Comparison of ENCODE assay signal across 21 cellular contexts in the genomic region with DNA sequence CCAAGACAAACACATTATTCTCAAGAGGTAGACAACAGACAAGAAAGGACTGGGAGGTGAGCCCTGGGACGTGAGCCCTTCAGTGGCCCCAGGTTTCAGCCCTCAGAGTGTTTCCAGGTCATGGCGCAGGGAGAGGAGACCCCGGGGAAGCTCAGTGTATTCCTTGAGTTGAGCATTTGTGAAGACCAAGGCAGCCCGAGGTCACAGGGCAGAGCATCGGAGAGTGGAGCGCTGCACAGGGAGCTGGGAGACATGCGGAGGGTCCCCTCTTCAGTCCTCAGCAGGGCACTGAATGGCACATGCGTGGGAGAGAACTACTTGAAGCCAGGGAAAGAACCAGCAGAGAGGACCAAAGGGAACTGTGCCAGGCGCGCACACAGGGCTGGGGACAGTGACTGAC. TPM values are rescaled to one million over a fixed set of nuclear protein-coding genes. Genes with fewer than 3 reads are reported as not detected.
DNase-seq lines count a peak whose midpoint lies in the region; ATAC-seq and TF ChIP-seq lines count a peak whose summit lies in the region.
"Had no signal": no experiment of that assay in that cellular context is flagged by ENCODE, and none has a peak within 500 bp of the region (broad histone marks: within the 10 kb centered on the region; RNA-seq: fewer than 3 reads in every experiment).

No MANE protein-coding gene starts in this region.

- H4K20me1 ChIP-seq in neural progenitor cell (ENCODE audit: low read depth) = no peaks in the 10 kb centered on the region
- H4K20me1 ChIP-seq: BLaER1 had no signal

- H3K9ac ChIP-seq in neural progenitor cell = no peak overlapping the region
- H3K9ac ChIP-seq: BLaER1 had no signal

- no peak overlapping the region for H3K4me3 Mint-ChIP-seq in activated T-cell treated with anti-CD3 and anti-CD28 coated beads, Interleukin-2, amount 50 U/mL, for 72 hours
- H3K4me3 Mint-ChIP-seq in activated T-cell treated with anti-CD3 and anti-CD28 coated beads, Interleukin-2, amount 50 U/mL, for 4 hours = no peak overlapping the region
- H3K4me3 Mint-ChIP-seq in central memory CD8-positive, alpha-beta T cell = no peak overlapping the region
- H3K4me3 Mint-ChIP-seq in neural progenitor cell = no peak overlapping the region
- H3K4me3 Mint-ChIP-seq: CD4-positive, alpha-beta memory T cell; GM23338 had no signal

- no peaks in the 10 kb centered on the region for H3F3A ChIP-seq in neural progenitor cell (ENCODE audit: low read depth)

- H3K27ac ChIP-seq in neural progenitor cell = no peak overlapping the region
- H3K27ac ChIP-seq: BLaER1, HL-60 had no signal

- H3K27ac Mint-ChIP-seq in activated T-cell treated with anti-CD3 and anti-CD28 coated beads, Interleukin-2, amount 50 U/mL, for 72 hours = peak overlapping the region; percentile 74
- peak overlapping the region; percentile 27 for H3K27ac Mint-ChIP-seq in central memory CD8-positive, alpha-beta T cell (ENCODE audit: low read depth)
- H3K27ac Mint-ChIP-seq in neural progenitor cell = no peak overlapping the region
- H3K27ac Mint-ChIP-seq: CD14-positive monocyte; CD4-positive, alpha-beta memory T cell; GM23338 had no signal

- H3K9me3 ChIP-seq in neural progenitor cell (ENCODE audit: low read depth) = no peaks in the 10 kb centered on the region

- no peaks in the 10 kb centered on the region for H3K36me3 Mint-ChIP-seq in activated T-cell treated with anti-CD3 and anti-CD28 coated beads, Interleukin-2, amount 50 U/mL, for 72 hours (ENCODE audit: insufficient read depth in 2 of 2)
- no peaks in the 10 kb centered on the region for H3K36me3 Mint-ChIP-seq in activated T-cell treated with anti-CD3 and anti-CD28 coated beads, Interleukin-2, amount 50 U/mL, for 4 hours (ENCODE audit: insufficient read depth)
- peaks cover 2% of the 10 kb centered on the region for H3K36me3 Mint-ChIP-seq in central memory CD8-positive, alpha-beta T cell (ENCODE audit: insufficient read depth)
- no peaks in the 10 kb centered on the region for H3K36me3 Mint-ChIP-seq in neural progenitor cell
- H3K36me3 Mint-ChIP-seq: CD14-positive monocyte; CD4-positive, alpha-beta memory T cell had no signal

- no peak overlapping the region for H3K4me3 ChIP-seq in neural progenitor cell
- H3K4me3 ChIP-seq: BLaER1, GM23338 had no signal

- intact Hi-C loops in sciatic nerve (cut with DNase I) = no loop called here

- H3K4me2 ChIP-seq in neural progenitor cell = no peak overlapping the region
- H3K4me2 ChIP-seq: GM23338 had no signal

- TF ChIP-seq CTCF in neural progenitor cell (IDR thresholded peaks at IDR 0.05) = no peak

- no peak for ATAC-seq in activated T-cell treated with anti-CD3 and anti-CD28 coated beads, Interleukin-2, amount 50 U/mL, for 72 hours (replicated peaks in 1 of 2)
- no peak for ATAC-seq in activated T-cell treated with anti-CD3 and anti-CD28 coated beads, Interleukin-2, amount 50 U/mL, for 4 hours
- ATAC-seq in central memory CD8-positive, alpha-beta T cell (replicated peaks; ENCODE audit: extremely low read depth, poor library complexity, severe bottlenecking) = no peak
- ATAC-seq in left lobe of liver = no peak
- no peak for ATAC-seq in sciatic nerve
- ATAC-seq: GM23338 had no signal

- no peaks in the 10 kb centered on the region for H3K36me3 ChIP-seq in neural progenitor cell
- H3K36me3 ChIP-seq: BLaER1 had no signal

- H3K4me1 Mint-ChIP-seq in activated T-cell treated with anti-CD3 and anti-CD28 coated beads, Interleukin-2, amount 50 U/mL, for 72 hours (ENCODE audit: low read depth) = peaks cover 16% of the 10 kb centered on the region
- no peaks in the 10 kb centered on the region for H3K4me1 Mint-ChIP-seq in activated T-cell treated with anti-CD3 and anti-CD28 coated beads, Interleukin-2, amount 50 U/mL, for 4 hours (ENCODE audit: low read depth)
- no peaks in the 10 kb centered on the region for H3K4me1 Mint-ChIP-seq in central memory CD8-positive, alpha-beta T cell
- H3K4me1 Mint-ChIP-seq in neural progenitor cell = no peaks in the 10 kb centered on the region
- H3K4me1 Mint-ChIP-seq: GM23338 had no signal

- H3K27me3 ChIP-seq in neural progenitor cell = peaks cover 15% of the 10 kb centered on the region
- H3K27me3 ChIP-seq: BLaER1 had no signal

- no peak for DNase-seq in activated T-cell treated with anti-CD3 and anti-CD28 coated beads, Interleukin-2, amount 50 U/mL, for 72 hours
- no peak for DNase-seq in activated T-cell treated with anti-CD3 and anti-CD28 coated beads, Interleukin-2, amount 50 U/mL, for 4 hours
- no peak for DNase-seq in central memory CD8-positive, alpha-beta T cell (ENCODE audit: low spot score in 2 of 2)
- DNase-seq in left lobe of liver (ENCODE audit: low spot score) (peak; percentile 23), sciatic nerve (ENCODE audit: low spot score) (peak; percentile 26), neural progenitor cell (ENCODE audit: low spot score) (no peak), NCI-H1092 (lab: John Stamatoyannopoulos, UW) (no peak), NCI-H128 (lab: John Stamatoyannopoulos, UW; ENCODE audit: unreplicated experiment) (no peak)
- DNase-seq: 8988T; CD4-positive, alpha-beta memory T cell; DMS153; DMS79; GDM1; HCEC 1CT had no signal

- H3K27me3 Mint-ChIP-seq in activated T-cell treated with anti-CD3 and anti-CD28 coated beads, Interleukin-2, amount 50 U/mL, for 72 hours (ENCODE audit: low read depth) = no peaks in the 10 kb centered on the region
- H3K27me3 Mint-ChIP-seq in activated T-cell treated with anti-CD3 and anti-CD28 coated beads, Interleukin-2, amount 50 U/mL, for 4 hours (ENCODE audit: low read depth) = peaks cover 9% of the 10 kb centered on the region
- H3K27me3 Mint-ChIP-seq in central memory CD8-positive, alpha-beta T cell = peaks cover 38% of the 10 kb centered on the region
- peaks cover 9% of the 10 kb centered on the region for H3K27me3 Mint-ChIP-seq in neural progenitor cell (ENCODE audit: insufficient read depth, low read depth)

- H3K79me2 ChIP-seq in neural progenitor cell (ENCODE audit: low read depth) = no peaks in the 10 kb centered on the region

- H3K4me1 ChIP-seq in neural progenitor cell = no peaks in the 10 kb centered on the region

- H3K9me3 Mint-ChIP-seq in activated T-cell treated with anti-CD3 and anti-CD28 coated beads, Interleukin-2, amount 50 U/mL, for 72 hours = no peaks in the 10 kb centered on the region
- no peaks in the 10 kb centered on the region for H3K9me3 Mint-ChIP-seq in activated T-cell treated with anti-CD3 and anti-CD28 coated beads, Interleukin-2, amount 50 U/mL, for 4 hours
- no peaks in the 10 kb centered on the region for H3K9me3 Mint-ChIP-seq in central memory CD8-positive, alpha-beta T cell
- no peaks in the 10 kb centered on the region for H3K9me3 Mint-ChIP-seq in neural progenitor cell
- H3K9me3 Mint-ChIP-seq: CD4-positive, alpha-beta memory T cell had no signal

- H2AFZ ChIP-seq in neural progenitor cell (replicated peaks) = no peak overlapping the region
- H2AFZ ChIP-seq: GM23338 had no signal

RNA-seq across cellular contexts. Expression of a gene that starts 11.7 kb away (rescaled TPM):
- not detected for total RNA-seq in activated T-cell treated with anti-CD3 and anti-CD28 coated beads, Interleukin-2, amount 50 U/mL, for 72 hours
- not detected for total RNA-seq in activated T-cell treated with anti-CD3 and anti-CD28 coated beads, Interleukin-2, amount 50 U/mL, for 4 hours
- total RNA-seq in left lobe of liver (1.4 TPM), sciatic nerve (not detected), neural progenitor cell (ENCODE audit: low replicate concordance) (not detected in 2 replicates)
- total RNA-seq: A673; CD4-positive, alpha-beta memory T cell; Daoy; GM23338; HT1080 had no signal

RNA-seq across cellular contexts. Expression of a gene that starts 41.7 kb away (rescaled TPM):
- total RNA-seq in activated T-cell treated with anti-CD3 and anti-CD28 coated beads, Interleukin-2, amount 50 U/mL, for 72 hours = 1 to 10 TPM in 1 of 2 donors, under 1 TPM in 1; 0.91 to 1.5 TPM
- total RNA-seq in activated T-cell treated with anti-CD3 and anti-CD28 coated beads, Interleukin-2, amount 50 U/mL, for 4 hours = under 1 TPM; 0.33 to 0.53 (median 0.33) TPM
- total RNA-seq in left lobe of liver (15.7 TPM), sciatic nerve (3.4 TPM), neural progenitor cell (ENCODE audit: low replicate concordance) (0.34 TPM in 1 of 2 replicates, not detected in the other)
- total RNA-seq: A673, GM23338 had no signal

RNA-seq across cellular contexts. Expression of a gene that starts 55.0 kb away (rescaled TPM):
- total RNA-seq in activated T-cell treated with anti-CD3 and anti-CD28 coated beads, Interleukin-2, amount 50 U/mL, for 72 hours = 10 to 100 TPM; 56.2 to 66.9 TPM
- 100 to 1,000 TPM in 1 of 3 donors, 10 to 100 TPM in 2; 74.9 to 101 (median 83.7) TPM for total RNA-seq in activated T-cell treated with anti-CD3 and anti-CD28 coated beads, Interleukin-2, amount 50 U/mL, for 4 hours
- 564 TPM for total RNA-seq in left lobe of liver
- 554 TPM for total RNA-seq in sciatic nerve
- 38.2 and 94.6 TPM in 2 replicates for total RNA-seq in neural progenitor cell (ENCODE audit: low replicate concordance)

Comparison
In these comparisons a context has a peak if more than half of its experiments do, and no peak if none do; other contexts are left out.
1. DNase-seq: peak in left lobe of liver (single experiment) and sciatic nerve (single experiment); none in activated T-cell treated with anti-CD3 and anti-CD28 coated beads, Interleukin-2, amount 50 U/mL, for 72 hours (0 of 2), activated T-cell treated with anti-CD3 and anti-CD28 coated beads, Interleukin-2, amount 50 U/mL, for 4 hours (single experiment), central memory CD8-positive, alpha-beta T cell (0 of 2), neural progenitor cell (single experiment), NCI-H1092 (single experiment) and NCI-H128 (single experiment).